Comparison of ENCODE assay signal across 9 cellular contexts in the genomic region with DNA sequence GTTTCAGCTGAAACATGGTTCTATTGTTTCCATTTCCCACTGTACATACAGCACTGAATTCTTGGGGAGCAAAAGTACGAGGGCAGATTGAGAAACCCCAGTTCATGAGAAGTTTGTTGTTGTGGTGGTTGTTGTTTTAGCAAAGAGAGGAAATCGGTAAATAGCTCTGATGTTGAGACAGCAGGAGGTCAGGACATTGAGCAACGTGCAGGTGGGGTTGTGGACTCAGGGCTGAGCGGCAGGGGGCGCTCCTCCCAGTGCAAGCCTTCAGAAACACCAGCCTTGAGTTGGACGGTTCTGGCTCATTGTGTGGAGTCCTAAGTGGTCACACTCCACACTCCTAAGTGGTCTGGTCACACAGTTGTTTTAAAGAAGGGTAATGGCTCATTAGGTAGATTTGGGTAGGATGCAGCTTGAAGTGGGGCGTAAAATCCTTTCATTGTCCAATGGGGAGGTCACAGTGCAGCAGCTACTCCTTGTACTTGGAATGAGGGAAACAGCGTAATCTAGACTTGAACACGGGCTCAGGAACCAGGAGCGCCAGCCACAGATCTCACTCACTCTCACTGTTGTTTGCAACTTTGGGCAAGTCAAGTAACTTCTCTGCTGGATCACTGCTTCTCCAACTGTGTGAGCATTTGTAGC. TPM values are rescaled to one million over a fixed set of nuclear protein-coding genes. Genes with fewer than 3 reads are reported as not detected.
DNase-seq lines count a peak whose midpoint lies in the region; ATAC-seq and TF ChIP-seq lines count a peak whose summit lies in the region.
"Had no signal": no experiment of that assay in that cellular context is flagged by ENCODE, and none has a peak within 500 bp of the region (broad histone marks: within the 10 kb centered on the region; RNA-seq: fewer than 3 reads in every experiment).

No MANE protein-coding gene starts in this region.

- H2AFZ ChIP-seq in GM23338 (peak overlapping the region; percentile 91; the same call in 1 of the 2 replicates), fibroblast of lung (ENCODE audit: low read length) (no peak overlapping the region), smooth muscle cell (ENCODE audit: low read depth) (no peak overlapping the region)

- no peaks in the 10 kb centered on the region for H3K9me3 ChIP-seq in fibroblast of lung (ENCODE audit: control insufficient read depth, insufficient read depth, low read depth, low read length)
- no peaks in the 10 kb centered on the region for H3K9me3 ChIP-seq in smooth muscle cell (replicated peaks; ENCODE audit: low read depth)

- no peak overlapping the region for H3K9ac ChIP-seq in fibroblast of lung (ENCODE audit: insufficient read depth, low read length)
- H3K9ac ChIP-seq in smooth muscle cell (ENCODE audit: low read depth): no peak overlapping the region

- peak; percentile 89 to 91 for TF ChIP-seq CTCF in GM23338 (conservative IDR thresholded peaks at IDR 0.05; ENCODE audit: low read depth in 2 of 2)
- TF ChIP-seq CTCF in WI38 (IDR thresholded peaks at IDR 0.05; ENCODE audit: low read depth, low read length): peak; percentile 84
- TF ChIP-seq CTCF in fibroblast of lung (conservative IDR thresholded peaks at IDR 0.05 in 1 of 2, IDR thresholded peaks at IDR 0.05 in 1 of 2; ENCODE audit: low read depth in 1 of 2, low read length in 2 of 2): peak; percentile 35 to 60
- TF ChIP-seq CTCF in smooth muscle cell (IDR thresholded peaks at IDR 0.05; ENCODE audit: borderline replicate concordance, insufficient read depth, poor library complexity, severe bottlenecking): peak; percentile 56

- no peaks in the 10 kb centered on the region for H3K27me3 ChIP-seq in GM23338 (ENCODE audit: insufficient read depth)
- H3K27me3 ChIP-seq in fibroblast of lung (ENCODE audit: control insufficient read depth, insufficient read depth, low read length): peaks cover 2% of the 10 kb centered on the region
- peaks cover 16% of the 10 kb centered on the region for H3K27me3 ChIP-seq in smooth muscle cell (ENCODE audit: low read depth)

- H3K27ac ChIP-seq in GM23338 (ENCODE audit: low read depth) (peak overlapping the region; percentile 24; the same call in 1 of the 2 replicates), fibroblast of lung (ENCODE audit: insufficient read depth, low read length) (no peak overlapping the region), smooth muscle cell (ENCODE audit: low read depth) (no peak overlapping the region)

- DNase-seq in AG20443 (ENCODE audit: low spot score) (peak; percentile 35), GM23338 (ENCODE audit: low spot score) (peak; percentile 86), fibroblast of lung (ENCODE audit: low read depth in 2 of 2) (no peak), smooth muscle cell (lab: John Stamatoyannopoulos, UW; ENCODE audit: unreplicated experiment) (no peak), NCI-H526 treated with DMSO at 0.1 percent for 48 hours (lab: John Stamatoyannopoulos, UW) (no peak)

- H3F3A ChIP-seq in GM23338 (replicated peaks; ENCODE audit: low read depth) (0 out of 2 replicates have a peak, but pooled peaks cover 6% of the 10 kb centered on the region), smooth muscle cell (ENCODE audit: low read depth) (no peaks in the 10 kb centered on the region)

- ATAC-seq in GM23338 (peak; percentile 94), GM18498 (IDR thresholded peaks at IDR 0.05; ENCODE audit: unreplicated experiment) (no peak), GM21825 (IDR thresholded peaks at IDR 0.05; ENCODE audit: unreplicated experiment) (no peak)

- no peak overlapping the region for H3K4me3 Mint-ChIP-seq in GM23338
- H3K4me3 Mint-ChIP-seq: activated naive CD8-positive, alpha-beta T cell had no signal

- H3K79me2 ChIP-seq in GM23338 (replicated peaks; ENCODE audit: insufficient read depth) (no peaks in the 10 kb centered on the region), fibroblast of lung (ENCODE audit: control insufficient read depth, insufficient read depth, low read length) (no peaks in the 10 kb centered on the region), smooth muscle cell (ENCODE audit: low read depth) (no peaks in the 10 kb centered on the region)

- H4K20me1 ChIP-seq in GM23338 (replicated peaks; ENCODE audit: insufficient read depth): no peaks in the 10 kb centered on the region
- no peaks in the 10 kb centered on the region for H4K20me1 ChIP-seq in fibroblast of lung (ENCODE audit: control insufficient read depth, extremely low read depth, insufficient read depth, low read length)
- no peaks in the 10 kb centered on the region for H4K20me1 ChIP-seq in smooth muscle cell (ENCODE audit: low read depth)

- H3K27me3 Mint-ChIP-seq in GM23338 (ENCODE audit: insufficient read depth, low read depth, poor library complexity): peaks cover 14% of the 10 kb centered on the region

- H3K27ac Mint-ChIP-seq in GM23338: no peak overlapping the region
- H3K27ac Mint-ChIP-seq: activated naive CD8-positive, alpha-beta T cell had no signal

- no peaks in the 10 kb centered on the region for H3K36me3 Mint-ChIP-seq in GM23338 (ENCODE audit: low read depth)
- H3K36me3 Mint-ChIP-seq: activated naive CD8-positive, alpha-beta T cell had no signal

- H3K4me3 ChIP-seq in GM23338: 0 out of 2 replicates have a peak overlapping the region, but pooled peaks have one; percentile 14
- H3K4me3 ChIP-seq in WI38 (ENCODE audit: low read depth, low read length): no peak overlapping the region
- H3K4me3 ChIP-seq in fibroblast of lung (replicated peaks in 1 of 4; ENCODE audit: control extremely low read depth in 1 of 4, insufficient read depth in 1 of 4, low read depth in 3 of 4, low read length in 4 of 4): no peak overlapping the region
- no peak overlapping the region for H3K4me3 ChIP-seq in smooth muscle cell

- H3K4me1 ChIP-seq in GM23338 (ENCODE audit: insufficient read depth) (peaks cover 9% of the 10 kb centered on the region), fibroblast of lung (ENCODE audit: control insufficient read depth, extremely low read depth, insufficient read depth, low read length) (no peaks in the 10 kb centered on the region), smooth muscle cell (ENCODE audit: low read depth) (no peaks in the 10 kb centered on the region)

- WGBS in smooth muscle cell (ENCODE audit: low lambda C conversion rate): 45% methylated on average over 10 of the region's 10 CpGs

- H3K4me1 Mint-ChIP-seq in GM23338: peaks cover 14% of the 10 kb centered on the region

- peak overlapping the region; percentile 69 for H3K4me2 ChIP-seq in GM23338
- H3K4me2 ChIP-seq in fibroblast of lung (ENCODE audit: extremely low read depth, insufficient read depth, low read length): no peak overlapping the region
- H3K4me2 ChIP-seq in smooth muscle cell: no peak overlapping the region

- no peaks in the 10 kb centered on the region for H3K9me2 ChIP-seq in GM23338 (ENCODE audit: insufficient read depth)

- H3K36me3 ChIP-seq in GM23338 (ENCODE audit: insufficient read depth) (no peaks in the 10 kb centered on the region), fibroblast of lung (ENCODE audit: control insufficient read depth, insufficient read depth, low read length) (no peaks in the 10 kb centered on the region), smooth muscle cell (ENCODE audit: low read depth) (no peaks in the 10 kb centered on the region)

- H3K9me3 Mint-ChIP-seq in GM23338: no peaks in the 10 kb centered on the region

TF ChIP-seq in GM23338, 12 proteins besides CTCF, POLR2A, EP300 and RAD21 (continues in another document):
- no peak for TF ChIP-seq ZNF331 (CRISPR knock-in tag; IDR thresholded peaks at IDR 0.05; ENCODE audit: low read depth)

RNA-seq across cellular contexts. Expression of a gene that starts 14.5 kb away (rescaled TPM):
- total RNA-seq in GM23338 (2014; rRNA removed; shearing (Covaris generic)): 93.7 and 110 TPM in 2 replicates
- 189 and 211 TPM in 2 replicates for polyA plus RNA-seq in GM23338 (2016; fragmentation: Nextera tagmentation; extraction: Ambion mirVana)
- 42.3 and 51.1 TPM in 2 replicates for total RNA-seq in fibroblast of lung
- polyA plus RNA-seq in fibroblast of lung: 218 and 237 TPM in 2 replicates
- 71.5 and 73.0 TPM in 2 replicates for polyA plus RNA-seq in fibroblast of lung (2012)
- polyA minus RNA-seq in fibroblast of lung (ENCODE audit: low replicate concordance): 11.0 and 15.2 TPM in 2 replicates
- 59.6 and 77.9 TPM in 2 replicates for total RNA-seq in smooth muscle cell
- 68.3 and 75.1 TPM in 2 replicates for polyA plus RNA-seq in smooth muscle cell

Comparison
In these comparisons a context has a peak if more than half of its experiments do, and no peak if none do; other contexts are left out.
1. DNase-seq: peak in AG20443 (single experiment) and GM23338 (single experiment); none in fibroblast of lung (0 of 2), smooth muscle cell (single experiment) and NCI-H526 treated with DMSO at 0.1 percent for 48 hours (single experiment).
2. Peak in every context shown above with its lines, with median percentiles within 50 percentile points of each other: CTCF ChIP-seq.